1 cellular context compared by ENCODE assay signal in genomic region chr12:53096761-53097160, GRCh38.
TF ChIP-seq lines count a peak whose summit lies in the region.

No MANE protein-coding gene starts in this region.

TF ChIP-seq in HCT116, 20 proteins besides CTCF, POLR2A, EP300 and RAD21 (continued from another document):
- no peak for TF ChIP-seq MAX (IDR thresholded peaks at IDR 0.05)
- no peak for TF ChIP-seq SIN3A (IDR thresholded peaks at IDR 0.05; ENCODE audit: low read depth)
- TF ChIP-seq, protein P1, sequence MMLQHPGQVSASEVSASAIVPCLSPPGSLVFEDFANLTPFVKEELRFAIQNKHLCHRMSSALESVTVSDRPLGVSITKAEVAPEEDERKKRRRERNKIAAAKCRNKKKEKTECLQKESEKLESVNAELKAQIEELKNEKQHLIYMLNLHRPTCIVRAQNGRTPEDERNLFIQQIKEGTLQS (IDR thresholded peaks at IDR 0.05), result no peak
- TF ChIP-seq, protein P2, sequence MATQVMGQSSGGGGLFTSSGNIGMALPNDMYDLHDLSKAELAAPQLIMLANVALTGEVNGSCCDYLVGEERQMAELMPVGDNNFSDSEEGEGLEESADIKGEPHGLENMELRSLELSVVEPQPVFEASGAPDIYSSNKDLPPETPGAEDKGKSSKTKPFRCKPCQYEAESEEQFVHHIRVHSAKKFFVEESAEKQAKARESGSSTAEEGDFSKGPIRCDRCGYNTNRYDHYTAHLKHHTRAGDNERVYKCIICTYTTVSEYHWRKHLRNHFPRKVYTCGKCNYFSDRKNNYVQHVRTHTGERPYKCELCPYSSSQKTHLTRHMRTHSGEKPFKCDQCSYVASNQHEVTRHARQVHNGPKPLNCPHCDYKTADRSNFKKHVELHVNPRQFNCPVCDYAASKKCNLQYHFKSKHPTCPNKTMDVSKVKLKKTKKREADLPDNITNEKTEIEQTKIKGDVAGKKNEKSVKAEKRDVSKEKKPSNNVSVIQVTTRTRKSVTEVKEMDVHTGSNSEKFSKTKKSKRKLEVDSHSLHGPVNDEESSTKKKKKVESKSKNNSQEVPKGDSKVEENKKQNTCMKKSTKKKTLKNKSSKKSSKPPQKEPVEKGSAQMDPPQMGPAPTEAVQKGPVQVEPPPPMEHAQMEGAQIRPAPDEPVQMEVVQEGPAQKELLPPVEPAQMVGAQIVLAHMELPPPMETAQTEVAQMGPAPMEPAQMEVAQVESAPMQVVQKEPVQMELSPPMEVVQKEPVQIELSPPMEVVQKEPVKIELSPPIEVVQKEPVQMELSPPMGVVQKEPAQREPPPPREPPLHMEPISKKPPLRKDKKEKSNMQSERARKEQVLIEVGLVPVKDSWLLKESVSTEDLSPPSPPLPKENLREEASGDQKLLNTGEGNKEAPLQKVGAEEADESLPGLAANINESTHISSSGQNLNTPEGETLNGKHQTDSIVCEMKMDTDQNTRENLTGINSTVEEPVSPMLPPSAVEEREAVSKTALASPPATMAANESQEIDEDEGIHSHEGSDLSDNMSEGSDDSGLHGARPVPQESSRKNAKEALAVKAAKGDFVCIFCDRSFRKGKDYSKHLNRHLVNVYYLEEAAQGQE (IDR thresholded peaks at IDR 0.05; ENCODE audit: low read depth), result no peak
- no peak for TF ChIP-seq SRF (IDR thresholded peaks at IDR 0.05; ENCODE audit: low read depth)
- TF ChIP-seq EZH2 (IDR thresholded peaks at IDR 0.05), result no peak
- no peak for TF ChIP-seq EGR1 (IDR thresholded peaks at IDR 0.05; ENCODE audit: low read depth)
- TF ChIP-seq CBX3 (IDR thresholded peaks at IDR 0.05; ENCODE audit: low read depth), result no peak
- TF ChIP-seq EZH2phosphoT487 (IDR thresholded peaks at IDR 0.05; ENCODE audit: borderline replicate concordance), result no peak
- TF ChIP-seq ZFX (IDR thresholded peaks at IDR 0.05), result no peak
